In the genomic region with DNA sequence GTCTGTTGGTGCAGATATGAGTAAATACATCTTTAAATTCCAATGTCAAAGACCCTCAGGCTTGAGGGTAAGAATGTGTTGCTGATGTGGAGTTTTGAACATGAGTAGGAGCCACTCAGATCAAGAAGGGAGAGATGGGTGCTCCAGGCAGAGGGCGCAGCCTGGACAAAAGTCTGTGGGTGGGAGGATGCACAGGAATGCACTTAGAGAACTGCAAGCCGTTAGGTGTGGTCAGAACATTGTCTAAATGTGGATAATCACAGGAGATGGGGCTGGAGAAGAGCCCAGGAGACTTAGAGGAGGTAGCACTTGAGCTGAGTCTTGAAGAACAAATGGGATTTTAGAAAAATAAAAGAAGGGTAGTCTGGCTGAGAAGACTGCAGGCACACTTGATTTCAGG, we compare ENCODE assay signal across 1 cellular context.
TF ChIP-seq lines count a peak whose summit lies in the region.

No MANE protein-coding gene starts in this region.

TF ChIP-seq in K562, 482 proteins besides CTCF, POLR2A, EP300 and RAD21:
- TF ChIP-seq GATA2 (CRISPR knock-in tag; IDR thresholded peaks at IDR 0.05) (no peak), RCOR1 (IDR thresholded peaks at IDR 0.05; ENCODE audit: borderline replicate concordance in 1 of 2, low read depth in 2 of 2, low read length in 2 of 2) (0 out of 4 replicates have a peak, but pooled peaks of 1 of the 2 experiments have one; percentile 23), YY1 (IDR thresholded peaks at IDR 0.05; ENCODE audit: borderline replicate concordance in 1 of 3, control insufficient read depth in 1 of 3, extremely low read depth in 1 of 3, insufficient read depth in 3 of 3, insufficient read length in 1 of 3, insufficient replicate concordance in 2 of 3, low read depth in 1 of 3, low read length in 2 of 3) (no peak), TEAD4 (IDR thresholded peaks at IDR 0.05; ENCODE audit: low read length) (peak; percentile 12; the same call in 1 of the 2 replicates), TEAD4 (CRISPR knock-in tag; IDR thresholded peaks at IDR 0.05; ENCODE audit: borderline replicate concordance) (no peak), SIN3B (IDR thresholded peaks at IDR 0.05; ENCODE audit: low read depth) (no peak)
TF ChIP-seq in K562: peak in this region for 2.
